1 cellular context compared by ENCODE assay signal in the genomic region with DNA sequence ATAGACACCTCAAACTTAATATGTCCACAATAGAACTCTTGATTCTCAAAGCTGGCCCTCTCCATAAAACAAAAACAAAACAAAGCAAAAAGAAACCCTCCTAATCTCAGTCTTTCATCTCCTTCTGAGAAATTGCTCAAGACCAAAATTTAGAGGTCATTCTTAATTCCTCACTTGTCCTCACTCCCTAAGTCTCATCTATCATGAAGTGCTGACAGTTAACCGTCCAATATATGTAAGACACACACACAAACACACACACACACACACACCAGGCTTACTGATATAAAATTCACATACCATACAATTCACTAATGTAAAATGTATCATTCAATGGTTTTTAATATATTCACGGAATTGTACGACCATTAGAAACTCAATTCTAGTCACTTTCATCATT.
TF ChIP-seq lines count a peak whose summit lies in the region.

No MANE protein-coding gene starts in this region.

TF ChIP-seq in K562, 482 proteins besides CTCF, POLR2A, EP300 and RAD21:
- TF ChIP-seq, protein P1, sequence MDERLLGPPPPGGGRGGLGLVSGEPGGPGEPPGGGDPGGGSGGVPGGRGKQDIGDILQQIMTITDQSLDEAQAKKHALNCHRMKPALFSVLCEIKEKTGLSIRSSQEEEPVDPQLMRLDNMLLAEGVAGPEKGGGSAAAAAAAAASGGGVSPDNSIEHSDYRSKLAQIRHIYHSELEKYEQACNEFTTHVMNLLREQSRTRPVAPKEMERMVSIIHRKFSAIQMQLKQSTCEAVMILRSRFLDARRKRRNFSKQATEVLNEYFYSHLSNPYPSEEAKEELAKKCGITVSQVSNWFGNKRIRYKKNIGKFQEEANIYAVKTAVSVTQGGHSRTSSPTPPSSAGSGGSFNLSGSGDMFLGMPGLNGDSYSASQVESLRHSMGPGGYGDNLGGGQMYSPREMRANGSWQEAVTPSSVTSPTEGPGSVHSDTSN (CRISPR knock-in tag; IDR thresholded peaks at IDR 0.05; ENCODE audit: low read depth), result no peak
- TF ChIP-seq, protein P1 (tag; conservative IDR thresholded peaks at IDR 0.05; ENCODE audit: low read depth), result peak; percentile 91
- TF ChIP-seq, protein P2, sequence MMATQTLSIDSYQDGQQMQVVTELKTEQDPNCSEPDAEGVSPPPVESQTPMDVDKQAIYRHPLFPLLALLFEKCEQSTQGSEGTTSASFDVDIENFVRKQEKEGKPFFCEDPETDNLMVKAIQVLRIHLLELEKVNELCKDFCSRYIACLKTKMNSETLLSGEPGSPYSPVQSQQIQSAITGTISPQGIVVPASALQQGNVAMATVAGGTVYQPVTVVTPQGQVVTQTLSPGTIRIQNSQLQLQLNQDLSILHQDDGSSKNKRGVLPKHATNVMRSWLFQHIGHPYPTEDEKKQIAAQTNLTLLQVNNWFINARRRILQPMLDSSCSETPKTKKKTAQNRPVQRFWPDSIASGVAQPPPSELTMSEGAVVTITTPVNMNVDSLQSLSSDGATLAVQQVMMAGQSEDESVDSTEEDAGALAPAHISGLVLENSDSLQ (IDR thresholded peaks at IDR 0.05), result peak; percentile 66
- TF ChIP-seq CEBPG (CRISPR knock-in tag; IDR thresholded peaks at IDR 0.05), result no peak
- no peak for TF ChIP-seq CEBPG (tag; conservative IDR thresholded peaks at IDR 0.05 in 1 of 2, IDR thresholded peaks at IDR 0.05 in 1 of 2)
- TF ChIP-seq SP2 (IDR thresholded peaks at IDR 0.05; ENCODE audit: extremely low read depth, low read depth, low read length, poor library complexity, severe bottlenecking), result no peak
- peak; percentile 78 for TF ChIP-seq MEIS2 (IDR thresholded peaks at IDR 0.05; ENCODE audit: partially characterized antibody)
- TF ChIP-seq ESRRA (IDR thresholded peaks at IDR 0.05; ENCODE audit: borderline replicate concordance, low read depth), result peak; percentile 32; the same call in 1 of the 2 replicates
- TF ChIP-seq, protein P3, sequence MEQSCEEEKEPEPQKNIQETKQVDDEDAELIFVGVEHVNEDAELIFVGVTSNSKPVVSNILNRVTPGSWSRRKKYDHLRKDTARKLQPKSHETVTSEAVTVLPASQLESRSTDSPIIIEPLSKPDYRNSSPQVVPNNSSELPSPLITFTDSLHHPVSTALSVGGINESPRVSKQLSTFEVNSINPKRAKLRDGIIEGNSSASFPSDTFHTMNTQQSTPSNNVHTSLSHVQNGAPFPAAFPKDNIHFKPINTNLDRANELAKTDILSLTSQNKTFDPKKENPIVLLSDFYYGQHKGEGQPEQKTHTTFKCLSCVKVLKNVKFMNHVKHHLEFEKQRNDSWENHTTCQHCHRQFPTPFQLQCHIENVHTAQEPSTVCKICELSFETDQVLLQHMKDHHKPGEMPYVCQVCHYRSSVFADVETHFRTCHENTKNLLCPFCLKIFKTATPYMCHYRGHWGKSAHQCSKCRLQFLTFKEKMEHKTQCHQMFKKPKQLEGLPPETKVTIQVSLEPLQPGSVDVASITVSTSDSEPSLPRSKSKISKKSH (CRISPR knock-in tag; IDR thresholded peaks at IDR 0.05), result no peak
